14 cellular contexts compared by ENCODE assay signal in the genomic region with DNA sequence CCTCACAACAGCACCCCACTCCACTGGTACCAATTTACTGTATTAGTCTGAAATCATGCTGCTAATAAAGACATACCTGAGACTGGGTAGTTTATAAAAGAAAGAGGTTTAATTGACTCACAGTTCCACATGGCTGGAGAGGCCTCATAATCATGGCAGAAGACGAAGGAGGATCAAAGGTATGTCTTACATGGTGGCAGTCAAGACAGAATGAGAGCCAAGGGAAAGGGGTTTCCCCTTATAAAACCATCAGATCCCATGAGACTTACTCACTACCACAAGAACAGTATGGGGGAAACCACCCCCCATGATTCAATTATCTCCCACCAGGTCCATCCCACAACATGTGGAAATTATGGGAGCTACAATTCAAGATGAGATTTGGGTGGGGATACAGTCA. TPM values are rescaled to one million over a fixed set of nuclear protein-coding genes. Genes with fewer than 3 reads are reported as not detected.
"Had no signal": no experiment of that assay in that cellular context is flagged by ENCODE, and none has a peak within 500 bp of the region (broad histone marks: within the 10 kb centered on the region; RNA-seq: fewer than 3 reads in every experiment).

No MANE protein-coding gene starts in this region.

RNA-seq across cellular contexts. Expression of gene ARMC3, which starts 18.2 kb away (rescaled TPM):
- total RNA-seq: hepatocyte; left cardiac atrium; left colon; left lobe of liver; left ventricle myocardium inferior; left ventricle myocardium superior; lower leg skin; lung microvascular endothelial cell; mammary epithelial cell; mesenteric fat pad; mucosa of descending colon; myocyte; naive thymus-derived CD4-positive, alpha-beta T cell; naive thymus-derived CD8-positive, alpha-beta T cell had no signal
